1 cellular context compared by ENCODE assay signal in the genomic region with DNA sequence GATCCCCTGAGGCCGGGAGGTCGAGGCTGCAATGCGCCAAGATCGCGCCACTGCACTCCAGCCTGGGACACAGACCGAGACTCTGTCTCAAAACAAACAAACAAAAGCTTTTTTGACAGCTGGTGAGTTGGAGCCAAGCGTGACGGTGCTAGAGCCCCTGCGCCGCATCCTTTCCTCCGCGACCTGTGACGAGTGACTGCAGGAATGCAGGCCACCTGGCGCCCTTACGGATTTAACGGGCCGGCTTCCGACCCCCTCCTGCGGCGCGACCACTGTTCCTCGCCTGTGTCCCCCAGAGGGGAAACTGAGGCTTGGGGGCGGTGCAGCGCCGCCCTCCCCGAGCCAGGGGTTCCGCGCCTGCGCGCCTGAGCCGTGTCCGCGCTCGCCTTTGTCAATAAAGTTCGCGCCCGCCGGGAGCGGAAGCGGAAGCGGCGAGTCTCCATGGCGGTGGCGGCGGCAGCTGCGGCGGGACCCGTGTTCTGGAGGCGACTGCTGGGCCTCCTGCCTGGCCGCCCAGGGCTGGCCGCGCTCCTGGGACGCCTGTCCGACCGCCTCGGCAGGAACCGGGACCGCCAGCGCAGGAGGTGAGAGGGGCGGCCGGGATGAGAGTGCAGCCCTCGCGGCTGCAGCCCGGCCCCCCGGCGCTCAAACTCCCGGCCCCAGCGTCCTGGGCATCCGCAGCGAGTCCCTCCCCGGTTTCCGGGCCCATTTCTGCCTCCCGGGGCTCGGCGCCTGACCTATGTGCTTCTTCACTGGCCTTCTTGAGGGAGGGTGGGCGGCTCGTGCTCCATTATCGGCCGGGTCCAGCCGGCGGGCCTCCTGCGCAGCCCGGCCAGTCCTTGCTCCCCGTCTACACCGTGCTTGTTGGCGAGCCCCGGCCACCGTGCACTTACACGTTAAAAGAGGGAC.
A peak's percentile ranks its signal among the peaks of the same experiment; 100 is the strongest.
TF ChIP-seq lines count a peak whose summit lies in the region.

A gene with protein sequence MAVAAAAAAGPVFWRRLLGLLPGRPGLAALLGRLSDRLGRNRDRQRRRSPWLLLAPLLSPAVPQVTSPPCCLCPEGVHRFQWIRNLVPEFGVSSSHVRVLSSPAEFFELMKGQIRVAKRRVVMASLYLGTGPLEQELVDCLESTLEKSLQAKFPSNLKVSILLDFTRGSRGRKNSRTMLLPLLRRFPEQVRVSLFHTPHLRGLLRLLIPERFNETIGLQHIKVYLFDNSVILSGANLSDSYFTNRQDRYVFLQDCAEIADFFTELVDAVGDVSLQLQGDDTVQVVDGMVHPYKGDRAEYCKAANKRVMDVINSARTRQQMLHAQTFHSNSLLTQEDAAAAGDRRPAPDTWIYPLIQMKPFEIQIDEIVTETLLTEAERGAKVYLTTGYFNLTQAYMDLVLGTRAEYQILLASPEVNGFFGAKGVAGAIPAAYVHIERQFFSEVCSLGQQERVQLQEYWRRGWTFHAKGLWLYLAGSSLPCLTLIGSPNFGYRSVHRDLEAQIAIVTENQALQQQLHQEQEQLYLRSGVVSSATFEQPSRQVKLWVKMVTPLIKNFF (plus strand): TSS at position 425 of the 909 bp plus-strand sequence. CDS start 17 bp downstream, at position 442.

TF ChIP-seq in HepG2, 621 proteins besides CTCF, POLR2A, EP300 and RAD21 (continued from another document and continues in another):
- TF ChIP-seq, protein P1, sequence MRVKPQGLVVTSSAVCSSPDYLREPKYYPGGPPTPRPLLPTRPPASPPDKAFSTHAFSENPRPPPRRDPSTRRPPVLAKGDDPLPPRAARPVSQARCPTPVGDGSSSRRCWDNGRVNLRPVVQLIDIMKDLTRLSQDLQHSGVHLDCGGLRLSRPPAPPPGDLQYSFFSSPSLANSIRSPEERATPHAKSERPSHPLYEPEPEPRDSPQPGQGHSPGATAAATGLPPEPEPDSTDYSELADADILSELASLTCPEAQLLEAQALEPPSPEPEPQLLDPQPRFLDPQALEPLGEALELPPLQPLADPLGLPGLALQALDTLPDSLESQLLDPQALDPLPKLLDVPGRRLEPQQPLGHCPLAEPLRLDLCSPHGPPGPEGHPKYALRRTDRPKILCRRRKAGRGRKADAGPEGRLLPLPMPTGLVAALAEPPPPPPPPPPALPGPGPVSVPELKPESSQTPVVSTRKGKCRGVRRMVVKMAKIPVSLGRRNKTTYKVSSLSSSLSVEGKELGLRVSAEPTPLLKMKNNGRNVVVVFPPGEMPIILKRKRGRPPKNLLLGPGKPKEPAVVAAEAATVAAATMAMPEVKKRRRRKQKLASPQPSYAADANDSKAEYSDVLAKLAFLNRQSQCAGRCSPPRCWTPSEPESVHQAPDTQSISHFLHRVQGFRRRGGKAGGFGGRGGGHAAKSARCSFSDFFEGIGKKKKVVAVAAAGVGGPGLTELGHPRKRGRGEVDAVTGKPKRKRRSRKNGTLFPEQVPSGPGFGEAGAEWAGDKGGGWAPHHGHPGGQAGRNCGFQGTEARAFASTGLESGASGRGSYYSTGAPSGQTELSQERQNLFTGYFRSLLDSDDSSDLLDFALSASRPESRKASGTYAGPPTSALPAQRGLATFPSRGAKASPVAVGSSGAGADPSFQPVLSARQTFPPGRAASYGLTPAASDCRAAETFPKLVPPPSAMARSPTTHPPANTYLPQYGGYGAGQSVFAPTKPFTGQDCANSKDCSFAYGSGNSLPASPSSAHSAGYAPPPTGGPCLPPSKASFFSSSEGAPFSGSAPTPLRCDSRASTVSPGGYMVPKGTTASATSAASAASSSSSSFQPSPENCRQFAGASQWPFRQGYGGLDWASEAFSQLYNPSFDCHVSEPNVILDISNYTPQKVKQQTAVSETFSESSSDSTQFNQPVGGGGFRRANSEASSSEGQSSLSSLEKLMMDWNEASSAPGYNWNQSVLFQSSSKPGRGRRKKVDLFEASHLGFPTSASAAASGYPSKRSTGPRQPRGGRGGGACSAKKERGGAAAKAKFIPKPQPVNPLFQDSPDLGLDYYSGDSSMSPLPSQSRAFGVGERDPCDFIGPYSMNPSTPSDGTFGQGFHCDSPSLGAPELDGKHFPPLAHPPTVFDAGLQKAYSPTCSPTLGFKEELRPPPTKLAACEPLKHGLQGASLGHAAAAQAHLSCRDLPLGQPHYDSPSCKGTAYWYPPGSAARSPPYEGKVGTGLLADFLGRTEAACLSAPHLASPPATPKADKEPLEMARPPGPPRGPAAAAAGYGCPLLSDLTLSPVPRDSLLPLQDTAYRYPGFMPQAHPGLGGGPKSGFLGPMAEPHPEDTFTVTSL (CRISPR knock-in tag; IDR thresholded peaks at IDR 0.05; ENCODE audit: borderline replicate concordance) = peak; percentile 57; the same call in 1 of the 2 replicates
- TF ChIP-seq GABPB1 (CRISPR knock-in tag; IDR thresholded peaks at IDR 0.05) (peak; percentile 99), ZNF260 (CRISPR knock-in tag; IDR thresholded peaks at IDR 0.05; ENCODE audit: borderline replicate concordance, low read depth) (no peak), ATF1 (CRISPR knock-in tag; IDR thresholded peaks at IDR 0.05) (no peak), HHEX (CRISPR knock-in tag; IDR thresholded peaks at IDR 0.05) (no peak), JUND (CRISPR knock-in tag; IDR thresholded peaks at IDR 0.05) (peak; percentile 48; the same call in 1 of the 2 replicates), TARDBP (CRISPR knock-in tag; IDR thresholded peaks at IDR 0.05) (peak; percentile 92), RFX1 (IDR thresholded peaks at IDR 0.05) (no peak), NFKB2 (CRISPR knock-in tag; IDR thresholded peaks at IDR 0.05; ENCODE audit: borderline replicate concordance) (peak; percentile 88; the same call in 1 of the 2 replicates), SALL1 (CRISPR knock-in tag; IDR thresholded peaks at IDR 0.05) (peak; percentile 88), ZNF724P (CRISPR knock-in tag; IDR thresholded peaks at IDR 0.05; ENCODE audit: borderline replicate concordance) (peak; percentile 84; the same call in 1 of the 2 replicates), ZMYM2 (CRISPR knock-in tag; IDR thresholded peaks at IDR 0.05) (0 out of 2 replicates have a peak, but pooled peaks have one; percentile 67), NR2F6 (IDR thresholded peaks at IDR 0.05) (no peak), NR2F6 (CRISPR knock-in tag; IDR thresholded peaks at IDR 0.05) (peak; percentile 40; the same call in 1 of the 2 replicates), CAMTA2 (CRISPR knock-in tag; IDR thresholded peaks at IDR 0.05; ENCODE audit: borderline replicate concordance) (peak; percentile 88), ZNF891 (CRISPR knock-in tag; IDR thresholded peaks at IDR 0.05) (no peak; the same call in 1 of the 2 replicates), ZFP82 (CRISPR knock-in tag; IDR thresholded peaks at IDR 0.05; ENCODE audit: borderline replicate concordance) (peak; percentile 81; the same call in 1 of the 2 replicates), PITX1 (CRISPR knock-in tag; IDR thresholded peaks at IDR 0.05) (no peak; the same call in none of the 2 replicates), MLLT10 (CRISPR knock-in tag; IDR thresholded peaks at IDR 0.05) (no peak), ZNF850 (CRISPR knock-in tag; conservative IDR thresholded peaks at IDR 0.05) (peak; percentile 97), ZNF746 (CRISPR knock-in tag; IDR thresholded peaks at IDR 0.05) (peak; percentile 82; the same call in 1 of the 2 replicates), CCAR2 (optimal IDR thresholded peaks at IDR 0.05; ENCODE audit: low read depth, low read length) (peak; percentile 21), SMC3 (IDR thresholded peaks at IDR 0.05; ENCODE audit: low read length) (no peak), GATA4 (IDR thresholded peaks at IDR 0.05; ENCODE audit: borderline replicate concordance, low read depth) (peak; percentile 70), SP2 (CRISPR knock-in tag; IDR thresholded peaks at IDR 0.05) (peak; percentile 75), ZBTB1 (CRISPR knock-in tag; IDR thresholded peaks at IDR 0.05; ENCODE audit: borderline replicate concordance) (no peak)
- TF ChIP-seq, protein P2, sequence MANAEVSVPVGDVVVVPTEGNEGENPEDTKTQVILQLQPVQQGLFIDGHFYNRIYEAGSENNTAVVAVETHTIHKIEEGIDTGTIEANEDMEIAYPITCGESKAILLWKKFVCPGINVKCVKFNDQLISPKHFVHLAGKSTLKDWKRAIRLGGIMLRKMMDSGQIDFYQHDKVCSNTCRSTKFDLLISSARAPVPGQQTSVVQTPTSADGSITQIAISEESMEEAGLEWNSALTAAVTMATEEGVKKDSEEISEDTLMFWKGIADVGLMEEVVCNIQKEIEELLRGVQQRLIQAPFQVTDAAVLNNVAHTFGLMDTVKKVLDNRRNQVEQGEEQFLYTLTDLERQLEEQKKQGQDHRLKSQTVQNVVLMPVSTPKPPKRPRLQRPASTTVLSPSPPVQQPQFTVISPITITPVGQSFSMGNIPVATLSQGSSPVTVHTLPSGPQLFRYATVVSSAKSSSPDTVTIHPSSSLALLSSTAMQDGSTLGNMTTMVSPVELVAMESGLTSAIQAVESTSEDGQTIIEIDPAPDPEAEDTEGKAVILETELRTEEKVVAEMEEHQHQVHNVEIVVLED (CRISPR knock-in tag; IDR thresholded peaks at IDR 0.05; ENCODE audit: borderline replicate concordance) = peak; percentile 92
- TF ChIP-seq, protein P3, sequence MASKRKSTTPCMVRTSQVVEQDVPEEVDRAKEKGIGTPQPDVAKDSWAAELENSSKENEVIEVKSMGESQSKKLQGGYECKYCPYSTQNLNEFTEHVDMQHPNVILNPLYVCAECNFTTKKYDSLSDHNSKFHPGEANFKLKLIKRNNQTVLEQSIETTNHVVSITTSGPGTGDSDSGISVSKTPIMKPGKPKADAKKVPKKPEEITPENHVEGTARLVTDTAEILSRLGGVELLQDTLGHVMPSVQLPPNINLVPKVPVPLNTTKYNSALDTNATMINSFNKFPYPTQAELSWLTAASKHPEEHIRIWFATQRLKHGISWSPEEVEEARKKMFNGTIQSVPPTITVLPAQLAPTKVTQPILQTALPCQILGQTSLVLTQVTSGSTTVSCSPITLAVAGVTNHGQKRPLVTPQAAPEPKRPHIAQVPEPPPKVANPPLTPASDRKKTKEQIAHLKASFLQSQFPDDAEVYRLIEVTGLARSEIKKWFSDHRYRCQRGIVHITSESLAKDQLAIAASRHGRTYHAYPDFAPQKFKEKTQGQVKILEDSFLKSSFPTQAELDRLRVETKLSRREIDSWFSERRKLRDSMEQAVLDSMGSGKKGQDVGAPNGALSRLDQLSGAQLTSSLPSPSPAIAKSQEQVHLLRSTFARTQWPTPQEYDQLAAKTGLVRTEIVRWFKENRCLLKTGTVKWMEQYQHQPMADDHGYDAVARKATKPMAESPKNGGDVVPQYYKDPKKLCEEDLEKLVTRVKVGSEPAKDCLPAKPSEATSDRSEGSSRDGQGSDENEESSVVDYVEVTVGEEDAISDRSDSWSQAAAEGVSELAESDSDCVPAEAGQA (IDR thresholded peaks at IDR 0.05; ENCODE audit: low read depth) = peak; percentile 95
- TF ChIP-seq, protein P3 (CRISPR knock-in tag; IDR thresholded peaks at IDR 0.05; ENCODE audit: borderline replicate concordance) = no peak
- TF ChIP-seq, protein P4, sequence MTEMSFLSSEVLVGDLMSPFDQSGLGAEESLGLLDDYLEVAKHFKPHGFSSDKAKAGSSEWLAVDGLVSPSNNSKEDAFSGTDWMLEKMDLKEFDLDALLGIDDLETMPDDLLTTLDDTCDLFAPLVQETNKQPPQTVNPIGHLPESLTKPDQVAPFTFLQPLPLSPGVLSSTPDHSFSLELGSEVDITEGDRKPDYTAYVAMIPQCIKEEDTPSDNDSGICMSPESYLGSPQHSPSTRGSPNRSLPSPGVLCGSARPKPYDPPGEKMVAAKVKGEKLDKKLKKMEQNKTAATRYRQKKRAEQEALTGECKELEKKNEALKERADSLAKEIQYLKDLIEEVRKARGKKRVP (CRISPR knock-in tag; IDR thresholded peaks at IDR 0.05) = peak in 1 of 2 experiments; percentile 71; a peak in 2 of 4 replicates
- TF ChIP-seq, protein P5, sequence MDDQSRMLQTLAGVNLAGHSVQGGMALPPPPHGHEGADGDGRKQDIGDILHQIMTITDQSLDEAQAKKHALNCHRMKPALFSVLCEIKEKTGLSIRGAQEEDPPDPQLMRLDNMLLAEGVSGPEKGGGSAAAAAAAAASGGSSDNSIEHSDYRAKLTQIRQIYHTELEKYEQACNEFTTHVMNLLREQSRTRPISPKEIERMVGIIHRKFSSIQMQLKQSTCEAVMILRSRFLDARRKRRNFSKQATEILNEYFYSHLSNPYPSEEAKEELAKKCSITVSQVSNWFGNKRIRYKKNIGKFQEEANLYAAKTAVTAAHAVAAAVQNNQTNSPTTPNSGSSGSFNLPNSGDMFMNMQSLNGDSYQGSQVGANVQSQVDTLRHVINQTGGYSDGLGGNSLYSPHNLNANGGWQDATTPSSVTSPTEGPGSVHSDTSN (CRISPR knock-in tag; IDR thresholded peaks at IDR 0.05; ENCODE audit: borderline replicate concordance) = no peak
- TF ChIP-seq, protein P6, sequence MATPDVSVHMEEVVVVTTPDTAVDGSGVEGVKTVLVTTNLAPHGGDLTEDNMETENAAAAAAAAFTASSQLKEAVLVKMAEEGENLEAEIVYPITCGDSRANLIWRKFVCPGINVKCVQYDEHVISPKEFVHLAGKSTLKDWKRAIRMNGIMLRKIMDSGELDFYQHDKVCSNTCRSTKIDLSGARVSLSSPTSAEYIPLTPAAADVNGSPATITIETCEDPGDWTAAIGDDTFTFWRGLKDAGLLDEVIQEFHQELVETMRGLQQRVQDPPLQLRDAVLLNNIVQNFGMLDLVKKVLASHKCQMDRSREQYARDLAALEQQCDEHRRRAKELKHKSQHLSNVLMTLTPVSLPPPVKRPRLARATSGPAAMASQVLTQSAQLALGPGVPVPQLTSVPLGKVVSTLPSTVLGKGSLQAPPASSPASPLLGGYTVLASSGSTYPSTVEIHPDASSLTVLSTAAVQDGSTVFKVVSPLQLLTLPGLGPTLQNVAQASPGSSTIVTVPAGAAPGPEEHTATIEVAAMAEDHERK (CRISPR knock-in tag; IDR thresholded peaks at IDR 0.05; ENCODE audit: low read depth) = peak; percentile 46; the same call in 1 of the 2 replicates
- TF ChIP-seq, protein P7, sequence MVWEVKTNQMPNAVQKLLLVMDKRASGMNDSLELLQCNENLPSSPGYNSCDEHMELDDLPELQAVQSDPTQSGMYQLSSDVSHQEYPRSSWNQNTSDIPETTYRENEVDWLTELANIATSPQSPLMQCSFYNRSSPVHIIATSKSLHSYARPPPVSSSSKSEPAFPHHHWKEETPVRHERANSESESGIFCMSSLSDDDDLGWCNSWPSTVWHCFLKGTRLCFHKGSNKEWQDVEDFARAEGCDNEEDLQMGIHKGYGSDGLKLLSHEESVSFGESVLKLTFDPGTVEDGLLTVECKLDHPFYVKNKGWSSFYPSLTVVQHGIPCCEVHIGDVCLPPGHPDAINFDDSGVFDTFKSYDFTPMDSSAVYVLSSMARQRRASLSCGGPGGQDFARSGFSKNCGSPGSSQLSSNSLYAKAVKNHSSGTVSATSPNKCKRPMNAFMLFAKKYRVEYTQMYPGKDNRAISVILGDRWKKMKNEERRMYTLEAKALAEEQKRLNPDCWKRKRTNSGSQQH (CRISPR knock-in tag; IDR thresholded peaks at IDR 0.05; ENCODE audit: low read depth) = peak; percentile 97; the same call in 1 of the 2 replicates
